In the genomic region with DNA sequence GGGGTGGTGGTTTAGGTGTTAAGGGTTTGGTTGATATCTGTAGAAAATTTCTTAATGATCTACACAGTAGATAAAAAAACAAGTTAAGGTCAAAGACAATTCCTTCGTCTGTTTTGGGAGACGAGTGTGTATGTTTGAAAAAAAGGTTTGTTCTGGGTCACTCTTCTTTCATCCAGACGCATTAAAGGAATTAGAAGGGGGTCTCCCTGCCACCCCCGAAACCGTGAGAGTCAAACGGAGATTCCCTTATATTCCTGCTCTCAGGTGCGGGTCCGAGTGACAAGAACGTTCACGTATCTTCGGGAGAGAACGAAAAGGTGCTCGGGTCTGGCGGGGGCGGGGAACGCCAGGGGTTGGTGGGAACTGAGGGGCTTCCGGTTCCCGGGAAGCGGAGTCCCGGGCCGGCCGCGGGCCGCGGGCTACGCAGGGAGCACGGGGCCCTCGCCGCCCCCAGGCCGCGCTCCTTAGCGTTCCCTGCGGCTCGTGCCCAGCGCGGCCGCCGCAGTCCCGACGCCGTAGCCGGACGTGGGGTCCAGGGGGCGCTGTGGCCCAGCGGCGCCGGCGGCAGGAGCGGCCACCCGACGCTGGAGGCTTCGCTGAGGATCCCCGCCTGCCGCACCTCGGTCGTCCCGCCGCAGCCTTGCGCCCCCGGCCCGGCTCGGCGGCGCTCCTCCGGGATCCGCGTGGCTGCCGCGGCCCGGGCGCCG, we compare ENCODE assay signal across 1 cellular context.
TF ChIP-seq lines count a peak whose summit lies in the region.

A gene with protein sequence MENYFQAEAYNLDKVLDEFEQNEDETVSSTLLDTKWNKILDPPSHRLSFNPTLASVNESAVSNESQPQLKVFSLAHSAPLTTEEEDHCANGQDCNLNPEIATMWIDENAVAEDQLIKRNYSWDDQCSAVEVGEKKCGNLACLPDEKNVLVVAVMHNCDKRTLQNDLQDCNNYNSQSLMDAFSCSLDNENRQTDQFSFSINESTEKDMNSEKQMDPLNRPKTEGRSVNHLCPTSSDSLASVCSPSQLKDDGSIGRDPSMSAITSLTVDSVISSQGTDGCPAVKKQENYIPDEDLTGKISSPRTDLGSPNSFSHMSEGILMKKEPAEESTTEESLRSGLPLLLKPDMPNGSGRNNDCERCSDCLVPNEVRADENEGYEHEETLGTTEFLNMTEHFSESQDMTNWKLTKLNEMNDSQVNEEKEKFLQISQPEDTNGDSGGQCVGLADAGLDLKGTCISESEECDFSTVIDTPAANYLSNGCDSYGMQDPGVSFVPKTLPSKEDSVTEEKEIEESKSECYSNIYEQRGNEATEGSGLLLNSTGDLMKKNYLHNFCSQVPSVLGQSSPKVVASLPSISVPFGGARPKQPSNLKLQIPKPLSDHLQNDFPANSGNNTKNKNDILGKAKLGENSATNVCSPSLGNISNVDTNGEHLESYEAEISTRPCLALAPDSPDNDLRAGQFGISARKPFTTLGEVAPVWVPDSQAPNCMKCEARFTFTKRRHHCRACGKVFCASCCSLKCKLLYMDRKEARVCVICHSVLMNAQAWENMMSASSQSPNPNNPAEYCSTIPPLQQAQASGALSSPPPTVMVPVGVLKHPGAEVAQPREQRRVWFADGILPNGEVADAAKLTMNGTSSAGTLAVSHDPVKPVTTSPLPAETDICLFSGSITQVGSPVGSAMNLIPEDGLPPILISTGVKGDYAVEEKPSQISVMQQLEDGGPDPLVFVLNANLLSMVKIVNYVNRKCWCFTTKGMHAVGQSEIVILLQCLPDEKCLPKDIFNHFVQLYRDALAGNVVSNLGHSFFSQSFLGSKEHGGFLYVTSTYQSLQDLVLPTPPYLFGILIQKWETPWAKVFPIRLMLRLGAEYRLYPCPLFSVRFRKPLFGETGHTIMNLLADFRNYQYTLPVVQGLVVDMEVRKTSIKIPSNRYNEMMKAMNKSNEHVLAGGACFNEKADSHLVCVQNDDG (N-terminal part only) (plus strand): TSS at position 577 of the 707 bp plus-strand sequence. CDS start 91,118 bp downstream, outside the sequence.

TF ChIP-seq in HepG2, 621 proteins besides CTCF, POLR2A, EP300 and RAD21 (continued from another document and continues in another):
- TF ChIP-seq, protein P1, sequence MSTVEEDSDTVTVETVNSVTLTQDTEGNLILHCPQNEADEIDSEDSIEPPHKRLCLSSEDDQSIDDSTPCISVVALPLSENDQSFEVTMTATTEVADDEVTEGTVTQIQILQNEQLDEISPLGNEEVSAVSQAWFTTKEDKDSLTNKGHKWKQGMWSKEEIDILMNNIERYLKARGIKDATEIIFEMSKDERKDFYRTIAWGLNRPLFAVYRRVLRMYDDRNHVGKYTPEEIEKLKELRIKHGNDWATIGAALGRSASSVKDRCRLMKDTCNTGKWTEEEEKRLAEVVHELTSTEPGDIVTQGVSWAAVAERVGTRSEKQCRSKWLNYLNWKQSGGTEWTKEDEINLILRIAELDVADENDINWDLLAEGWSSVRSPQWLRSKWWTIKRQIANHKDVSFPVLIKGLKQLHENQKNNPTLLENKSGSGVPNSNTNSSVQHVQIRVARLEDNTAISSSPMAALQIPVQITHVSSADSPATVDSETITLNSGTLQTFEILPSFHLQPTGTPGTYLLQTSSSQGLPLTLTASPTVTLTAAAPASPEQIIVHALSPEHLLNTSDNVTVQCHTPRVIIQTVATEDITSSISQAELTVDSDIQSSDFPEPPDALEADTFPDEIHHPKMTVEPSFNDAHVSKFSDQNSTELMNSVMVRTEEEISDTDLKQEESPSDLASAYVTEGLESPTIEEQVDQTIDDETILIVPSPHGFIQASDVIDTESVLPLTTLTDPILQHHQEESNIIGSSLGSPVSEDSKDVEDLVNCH (CRISPR knock-in tag; IDR thresholded peaks at IDR 0.05): no peak
- TF ChIP-seq, protein P2, sequence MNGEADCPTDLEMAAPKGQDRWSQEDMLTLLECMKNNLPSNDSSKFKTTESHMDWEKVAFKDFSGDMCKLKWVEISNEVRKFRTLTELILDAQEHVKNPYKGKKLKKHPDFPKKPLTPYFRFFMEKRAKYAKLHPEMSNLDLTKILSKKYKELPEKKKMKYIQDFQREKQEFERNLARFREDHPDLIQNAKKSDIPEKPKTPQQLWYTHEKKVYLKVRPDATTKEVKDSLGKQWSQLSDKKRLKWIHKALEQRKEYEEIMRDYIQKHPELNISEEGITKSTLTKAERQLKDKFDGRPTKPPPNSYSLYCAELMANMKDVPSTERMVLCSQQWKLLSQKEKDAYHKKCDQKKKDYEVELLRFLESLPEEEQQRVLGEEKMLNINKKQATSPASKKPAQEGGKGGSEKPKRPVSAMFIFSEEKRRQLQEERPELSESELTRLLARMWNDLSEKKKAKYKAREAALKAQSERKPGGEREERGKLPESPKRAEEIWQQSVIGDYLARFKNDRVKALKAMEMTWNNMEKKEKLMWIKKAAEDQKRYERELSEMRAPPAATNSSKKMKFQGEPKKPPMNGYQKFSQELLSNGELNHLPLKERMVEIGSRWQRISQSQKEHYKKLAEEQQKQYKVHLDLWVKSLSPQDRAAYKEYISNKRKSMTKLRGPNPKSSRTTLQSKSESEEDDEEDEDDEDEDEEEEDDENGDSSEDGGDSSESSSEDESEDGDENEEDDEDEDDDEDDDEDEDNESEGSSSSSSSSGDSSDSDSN (CRISPR knock-in tag; IDR thresholded peaks at IDR 0.05): peak; percentile 94
- no peak for TF ChIP-seq ZNF282 (IDR thresholded peaks at IDR 0.05; ENCODE audit: partially characterized antibody)
- peak; percentile 72; the same call in 1 of the 2 replicates for TF ChIP-seq ZFP82 (CRISPR knock-in tag; IDR thresholded peaks at IDR 0.05; ENCODE audit: borderline replicate concordance)
- TF ChIP-seq ARNT2 (CRISPR knock-in tag; IDR thresholded peaks at IDR 0.05; ENCODE audit: low read depth): peak; percentile 90; the same call in 1 of the 2 replicates
- TF ChIP-seq ZNF468 (CRISPR knock-in tag; IDR thresholded peaks at IDR 0.05): no peak
- 0 out of 2 replicates have a peak, but pooled peaks have one; percentile 22 for TF ChIP-seq BCL6 (CRISPR knock-in tag; IDR thresholded peaks at IDR 0.05)
- peak; percentile 84; the same call in 1 of the 2 replicates for TF ChIP-seq CENPT (CRISPR knock-in tag; IDR thresholded peaks at IDR 0.05; ENCODE audit: low read depth)
- TF ChIP-seq, protein P3, sequence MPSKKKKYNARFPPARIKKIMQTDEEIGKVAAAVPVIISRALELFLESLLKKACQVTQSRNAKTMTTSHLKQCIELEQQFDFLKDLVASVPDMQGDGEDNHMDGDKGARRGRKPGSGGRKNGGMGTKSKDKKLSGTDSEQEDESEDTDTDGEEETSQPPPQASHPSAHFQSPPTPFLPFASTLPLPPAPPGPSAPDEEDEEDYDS (CRISPR knock-in tag; IDR thresholded peaks at IDR 0.05): peak; percentile 21; the same call in 1 of the 2 replicates
- peak; percentile 43; the same call in 1 of the 2 replicates for TF ChIP-seq ZNF891 (CRISPR knock-in tag; IDR thresholded peaks at IDR 0.05)
- TF ChIP-seq, protein P4, sequence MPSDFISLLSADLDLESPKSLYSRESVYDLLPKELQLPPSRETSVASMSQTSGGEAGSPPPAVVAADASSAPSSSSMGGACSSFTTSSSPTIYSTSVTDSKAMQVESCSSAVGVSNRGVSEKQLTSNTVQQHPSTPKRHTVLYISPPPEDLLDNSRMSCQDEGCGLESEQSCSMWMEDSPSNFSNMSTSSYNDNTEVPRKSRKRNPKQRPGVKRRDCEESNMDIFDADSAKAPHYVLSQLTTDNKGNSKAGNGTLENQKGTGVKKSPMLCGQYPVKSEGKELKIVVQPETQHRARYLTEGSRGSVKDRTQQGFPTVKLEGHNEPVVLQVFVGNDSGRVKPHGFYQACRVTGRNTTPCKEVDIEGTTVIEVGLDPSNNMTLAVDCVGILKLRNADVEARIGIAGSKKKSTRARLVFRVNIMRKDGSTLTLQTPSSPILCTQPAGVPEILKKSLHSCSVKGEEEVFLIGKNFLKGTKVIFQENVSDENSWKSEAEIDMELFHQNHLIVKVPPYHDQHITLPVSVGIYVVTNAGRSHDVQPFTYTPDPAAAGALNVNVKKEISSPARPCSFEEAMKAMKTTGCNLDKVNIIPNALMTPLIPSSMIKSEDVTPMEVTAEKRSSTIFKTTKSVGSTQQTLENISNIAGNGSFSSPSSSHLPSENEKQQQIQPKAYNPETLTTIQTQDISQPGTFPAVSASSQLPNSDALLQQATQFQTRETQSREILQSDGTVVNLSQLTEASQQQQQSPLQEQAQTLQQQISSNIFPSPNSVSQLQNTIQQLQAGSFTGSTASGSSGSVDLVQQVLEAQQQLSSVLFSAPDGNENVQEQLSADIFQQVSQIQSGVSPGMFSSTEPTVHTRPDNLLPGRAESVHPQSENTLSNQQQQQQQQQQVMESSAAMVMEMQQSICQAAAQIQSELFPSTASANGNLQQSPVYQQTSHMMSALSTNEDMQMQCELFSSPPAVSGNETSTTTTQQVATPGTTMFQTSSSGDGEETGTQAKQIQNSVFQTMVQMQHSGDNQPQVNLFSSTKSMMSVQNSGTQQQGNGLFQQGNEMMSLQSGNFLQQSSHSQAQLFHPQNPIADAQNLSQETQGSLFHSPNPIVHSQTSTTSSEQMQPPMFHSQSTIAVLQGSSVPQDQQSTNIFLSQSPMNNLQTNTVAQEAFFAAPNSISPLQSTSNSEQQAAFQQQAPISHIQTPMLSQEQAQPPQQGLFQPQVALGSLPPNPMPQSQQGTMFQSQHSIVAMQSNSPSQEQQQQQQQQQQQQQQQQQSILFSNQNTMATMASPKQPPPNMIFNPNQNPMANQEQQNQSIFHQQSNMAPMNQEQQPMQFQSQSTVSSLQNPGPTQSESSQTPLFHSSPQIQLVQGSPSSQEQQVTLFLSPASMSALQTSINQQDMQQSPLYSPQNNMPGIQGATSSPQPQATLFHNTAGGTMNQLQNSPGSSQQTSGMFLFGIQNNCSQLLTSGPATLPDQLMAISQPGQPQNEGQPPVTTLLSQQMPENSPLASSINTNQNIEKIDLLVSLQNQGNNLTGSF (CRISPR knock-in tag; IDR thresholded peaks at IDR 0.05): no peak
- no peak for TF ChIP-seq ETV6 (CRISPR knock-in tag; conservative IDR thresholded peaks at IDR 0.05)
- TF ChIP-seq YEATS4 (CRISPR knock-in tag; IDR thresholded peaks at IDR 0.05; ENCODE audit: borderline replicate concordance): peak; percentile 51
- TF ChIP-seq NCOA1 (CRISPR knock-in tag; IDR thresholded peaks at IDR 0.05): no peak
- TF ChIP-seq, protein P5, sequence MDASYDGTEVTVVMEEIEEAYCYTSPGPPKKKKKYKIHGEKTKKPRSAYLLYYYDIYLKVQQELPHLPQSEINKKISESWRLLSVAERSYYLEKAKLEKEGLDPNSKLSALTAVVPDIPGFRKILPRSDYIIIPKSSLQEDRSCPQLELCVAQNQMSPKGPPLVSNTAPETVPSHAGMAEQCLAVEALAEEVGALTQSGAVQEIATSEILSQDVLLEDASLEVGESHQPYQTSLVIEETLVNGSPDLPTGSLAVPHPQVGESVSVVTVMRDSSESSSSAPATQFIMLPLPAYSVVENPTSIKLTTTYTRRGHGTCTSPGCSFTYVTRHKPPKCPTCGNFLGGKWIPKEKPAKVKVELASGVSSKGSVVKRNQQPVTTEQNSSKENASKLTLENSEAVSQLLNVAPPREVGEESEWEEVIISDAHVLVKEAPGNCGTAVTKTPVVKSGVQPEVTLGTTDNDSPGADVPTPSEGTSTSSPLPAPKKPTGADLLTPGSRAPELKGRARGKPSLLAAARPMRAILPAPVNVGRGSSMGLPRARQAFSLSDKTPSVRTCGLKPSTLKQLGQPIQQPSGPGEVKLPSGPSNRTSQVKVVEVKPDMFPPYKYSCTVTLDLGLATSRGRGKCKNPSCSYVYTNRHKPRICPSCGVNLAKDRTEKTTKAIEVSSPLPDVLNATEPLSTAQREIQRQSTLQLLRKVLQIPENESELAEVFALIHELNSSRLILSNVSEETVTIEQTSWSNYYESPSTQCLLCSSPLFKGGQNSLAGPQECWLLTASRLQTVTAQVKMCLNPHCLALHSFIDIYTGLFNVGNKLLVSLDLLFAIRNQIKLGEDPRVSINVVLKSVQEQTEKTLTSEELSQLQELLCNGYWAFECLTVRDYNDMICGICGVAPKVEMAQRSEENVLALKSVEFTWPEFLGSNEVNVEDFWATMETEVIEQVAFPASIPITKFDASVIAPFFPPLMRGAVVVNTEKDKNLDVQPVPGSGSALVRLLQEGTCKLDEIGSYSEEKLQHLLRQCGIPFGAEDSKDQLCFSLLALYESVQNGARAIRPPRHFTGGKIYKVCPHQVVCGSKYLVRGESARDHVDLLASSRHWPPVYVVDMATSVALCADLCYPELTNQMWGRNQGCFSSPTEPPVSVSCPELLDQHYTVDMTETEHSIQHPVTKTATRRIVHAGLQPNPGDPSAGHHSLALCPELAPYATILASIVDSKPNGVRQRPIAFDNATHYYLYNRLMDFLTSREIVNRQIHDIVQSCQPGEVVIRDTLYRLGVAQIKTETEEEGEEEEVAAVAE (CRISPR knock-in tag; IDR thresholded peaks at IDR 0.05; ENCODE audit: borderline replicate concordance): no peak
- TF ChIP-seq SALL2 (CRISPR knock-in tag; IDR thresholded peaks at IDR 0.05): peak; percentile 85
- peak; percentile 85 for TF ChIP-seq ZMYM4 (CRISPR knock-in tag; IDR thresholded peaks at IDR 0.05)
- TF ChIP-seq SALL1 (CRISPR knock-in tag; IDR thresholded peaks at IDR 0.05): peak; percentile 77
- no peak for TF ChIP-seq MAZ (IDR thresholded peaks at IDR 0.05; ENCODE audit: borderline replicate concordance, low read depth, low read length)
- TF ChIP-seq MAZ (CRISPR knock-in tag; IDR thresholded peaks at IDR 0.05; ENCODE audit: low read depth): peak; percentile 54; the same call in 1 of the 2 replicates
- 0 out of 2 replicates have a peak, but pooled peaks have one; percentile 57 for TF ChIP-seq ZNF343 (CRISPR knock-in tag; IDR thresholded peaks at IDR 0.05)
- TF ChIP-seq LCORL (IDR thresholded peaks at IDR 0.05): no peak
- no peak; the same call in 1 of the 2 replicates for TF ChIP-seq LCORL (CRISPR knock-in tag; IDR thresholded peaks at IDR 0.05)
- peak; percentile 69; the same call in 1 of the 2 replicates for TF ChIP-seq KMT2A (CRISPR knock-in tag; IDR thresholded peaks at IDR 0.05)
- peak; percentile 81 for TF ChIP-seq CBFB (CRISPR knock-in tag; IDR thresholded peaks at IDR 0.05)
- TF ChIP-seq, protein P6, sequence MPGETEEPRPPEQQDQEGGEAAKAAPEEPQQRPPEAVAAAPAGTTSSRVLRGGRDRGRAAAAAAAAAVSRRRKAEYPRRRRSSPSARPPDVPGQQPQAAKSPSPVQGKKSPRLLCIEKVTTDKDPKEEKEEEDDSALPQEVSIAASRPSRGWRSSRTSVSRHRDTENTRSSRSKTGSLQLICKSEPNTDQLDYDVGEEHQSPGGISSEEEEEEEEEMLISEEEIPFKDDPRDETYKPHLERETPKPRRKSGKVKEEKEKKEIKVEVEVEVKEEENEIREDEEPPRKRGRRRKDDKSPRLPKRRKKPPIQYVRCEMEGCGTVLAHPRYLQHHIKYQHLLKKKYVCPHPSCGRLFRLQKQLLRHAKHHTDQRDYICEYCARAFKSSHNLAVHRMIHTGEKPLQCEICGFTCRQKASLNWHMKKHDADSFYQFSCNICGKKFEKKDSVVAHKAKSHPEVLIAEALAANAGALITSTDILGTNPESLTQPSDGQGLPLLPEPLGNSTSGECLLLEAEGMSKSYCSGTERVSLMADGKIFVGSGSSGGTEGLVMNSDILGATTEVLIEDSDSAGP (CRISPR knock-in tag; IDR thresholded peaks at IDR 0.05; ENCODE audit: borderline replicate concordance): peak; percentile 34
- 0 out of 2 replicates have a peak, but pooled peaks have one; percentile 61 for TF ChIP-seq TSC22D2 (CRISPR knock-in tag; IDR thresholded peaks at IDR 0.05; ENCODE audit: borderline replicate concordance)
- 0 out of 2 replicates have a peak, but pooled peaks have one; percentile 6 for TF ChIP-seq KLF6 (CRISPR knock-in tag; IDR thresholded peaks at IDR 0.05)
- TF ChIP-seq ZBTB7B (CRISPR knock-in tag; IDR thresholded peaks at IDR 0.05): peak; percentile 87
- TF ChIP-seq, protein P7, sequence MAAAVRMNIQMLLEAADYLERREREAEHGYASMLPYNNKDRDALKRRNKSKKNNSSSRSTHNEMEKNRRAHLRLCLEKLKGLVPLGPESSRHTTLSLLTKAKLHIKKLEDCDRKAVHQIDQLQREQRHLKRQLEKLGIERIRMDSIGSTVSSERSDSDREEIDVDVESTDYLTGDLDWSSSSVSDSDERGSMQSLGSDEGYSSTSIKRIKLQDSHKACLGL (CRISPR knock-in tag; IDR thresholded peaks at IDR 0.05): peak; percentile 66; the same call in 1 of the 2 replicates
